Comparison of ENCODE assay signal across 22 cellular contexts in genomic region chr1:109556563-109556962, GRCh38. TPM values are rescaled to one million over a fixed set of nuclear protein-coding genes. Genes with fewer than 3 reads are reported as not detected.
"Had no signal": no experiment of that assay in that cellular context is flagged by ENCODE, and none has a peak within 500 bp of the region (broad histone marks: within the 10 kb centered on the region; RNA-seq: fewer than 3 reads in every experiment).

No MANE protein-coding gene starts in this region.

- DNase-seq: activated CD4-positive, alpha-beta T cell treated with anti-CD3 and anti-CD28 coated beads, Interleukin-2, amount 10 ng/mL, durations not matched to agents 24 days and 14 days; activated CD4-positive, CD25-positive, alpha-beta regulatory T cell; activated CD8-positive, alpha-beta T cell treated with anti-CD3 and anti-CD28 coated beads, Interleukin-2, amount 10 ng/mL, durations not matched to agents 7 days and 5 days; activated naive CD4-positive, alpha-beta T cell treated with anti-CD3 and anti-CD28 coated beads, Interleukin-2, amount 50 U/mL, for 16 hours; activated T-cell treated with anti-CD3 and anti-CD28 coated beads, Interleukin-2, amount 50 U/mL, for 4 hours; dorsolateral prefrontal cortex; endodermal cell; gastrocnemius medialis; head of caudate nucleus; midbrain; stimulated activated CD4-positive, alpha-beta T cell treated with anti-CD3 and anti-CD28 coated beads, Interleukin-2, amount 100 ng/mL, for 24 hours; stimulated activated naive CD8-positive, alpha-beta T cell treated with anti-CD3 and anti-CD28 coated beads, Interleukin-15, Interleukin-2, amounts not matched to agents 100 U/mL and 50 U/mL, for 24 hours; substantia nigra; tibial artery had no signal

- H3K4me1 ChIP-seq: prostate gland had no signal

- H3K4me3 ChIP-seq: dorsolateral prefrontal cortex, gastrocnemius medialis, prostate gland, right atrium auricular region, tibial artery had no signal

- FAIRE-seq: keratinocyte, urothelium cell line had no signal

- H3K4me3 Mint-ChIP-seq: activated CD4-positive, alpha-beta T cell treated with anti-CD3 and anti-CD28 coated beads, Interleukin-2, amount 10 ng/mL, durations not matched to agents 24 days and 14 days; activated CD8-positive, alpha-beta T cell treated with anti-CD3 and anti-CD28 coated beads, Interleukin-2, amount 10 ng/mL, durations not matched to agents 7 days and 5 days; activated T-cell treated with anti-CD3 and anti-CD28 coated beads, Interleukin-2, amount 50 U/mL, for 4 hours; endodermal cell; neural crest cell had no signal

- H3K36me3 ChIP-seq: gastrocnemius medialis, prostate gland, right atrium auricular region, tibial artery had no signal

- H3K9me3 ChIP-seq: gastrocnemius medialis, prostate gland, right atrium auricular region, tibial artery had no signal

- H3K27ac Mint-ChIP-seq: activated CD4-positive, alpha-beta T cell treated with anti-CD3 and anti-CD28 coated beads, Interleukin-2, amount 10 ng/mL, durations not matched to agents 24 days and 14 days; activated CD8-positive, alpha-beta T cell treated with anti-CD3 and anti-CD28 coated beads, Interleukin-2, amount 10 ng/mL, durations not matched to agents 7 days and 5 days had no signal

- ATAC-seq: activated CD8-positive, alpha-beta T cell treated with anti-CD3 and anti-CD28 coated beads, Interleukin-2, amount 10 ng/mL, durations not matched to agents 7 days and 5 days; activated T-cell treated with anti-CD3 and anti-CD28 coated beads, Interleukin-2, amount 50 U/mL, for 4 hours; gastrocnemius medialis; left lobe of liver; stimulated activated naive CD8-positive, alpha-beta T cell treated with anti-CD3 and anti-CD28 coated beads, Interleukin-15, Interleukin-2, amounts not matched to agents 100 U/mL and 50 U/mL, for 24 hours had no signal

- H3K27ac ChIP-seq: dorsolateral prefrontal cortex, gastrocnemius medialis, prostate gland, right atrium auricular region, tibial artery had no signal

- H3K27me3 Mint-ChIP-seq: activated CD4-positive, alpha-beta T cell treated with anti-CD3 and anti-CD28 coated beads, Interleukin-2, amount 10 ng/mL, durations not matched to agents 24 days and 14 days had no signal

- H3K9me3 Mint-ChIP-seq: activated CD4-positive, alpha-beta T cell treated with anti-CD3 and anti-CD28 coated beads, Interleukin-2, amount 10 ng/mL, durations not matched to agents 24 days and 14 days; activated T-cell treated with anti-CD3 and anti-CD28 coated beads, Interleukin-2, amount 50 U/mL, for 4 hours; endodermal cell; neural crest cell had no signal

- H3K27me3 ChIP-seq: dorsolateral prefrontal cortex, gastrocnemius medialis, right atrium auricular region, tibial artery had no signal

RNA-seq across cellular contexts. Expression of gene GPR61, which starts 16.9 kb away (rescaled TPM):
- total RNA-seq: activated CD4-positive, alpha-beta T cell treated with anti-CD3 and anti-CD28 coated beads, Interleukin-2, amount 10 ng/mL, durations not matched to agents 24 days and 14 days; activated CD8-positive, alpha-beta T cell treated with anti-CD3 and anti-CD28 coated beads, Interleukin-2, amount 10 ng/mL, durations not matched to agents 7 days and 5 days; activated T-cell treated with anti-CD3 and anti-CD28 coated beads, Interleukin-2, amount 50 U/mL, for 4 hours; epithelial cell of proximal tubule; gastrocnemius medialis; left lobe of liver; neural crest cell; osteocyte had no signal
- polyA plus RNA-seq: keratinocyte had no signal
